ENCODE assay signal across 21 cellular contexts in the genomic region with DNA sequence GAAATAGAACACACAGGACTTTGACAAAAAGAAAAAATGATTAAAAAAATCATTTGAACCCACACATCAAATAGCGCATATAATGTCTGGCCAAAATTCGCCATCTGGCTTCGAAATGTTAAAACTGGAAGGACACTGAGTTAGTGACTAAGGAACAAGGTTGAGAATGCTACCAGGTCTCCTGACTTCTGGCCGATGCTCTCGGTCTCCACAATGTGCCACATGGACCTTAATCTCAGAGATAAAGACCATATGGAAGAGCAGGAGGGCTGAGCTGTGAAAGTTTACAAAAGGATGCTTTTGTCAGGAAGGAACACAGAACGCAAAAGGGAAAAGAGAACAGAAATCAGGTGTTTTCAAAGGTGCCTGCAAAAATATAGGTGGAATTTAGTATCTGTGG. TPM values are rescaled to one million over a fixed set of nuclear protein-coding genes. Genes with fewer than 3 reads are reported as not detected.
A peak's percentile ranks its signal among the peaks of the same experiment; 100 is the strongest.
DNase-seq lines count a peak whose midpoint lies in the region; ATAC-seq, FAIRE-seq and TF ChIP-seq lines count a peak whose summit lies in the region.
"Had no signal": no experiment of that assay in that cellular context is flagged by ENCODE, and none has a peak within 500 bp of the region (broad histone marks: within the 10 kb centered on the region; RNA-seq: fewer than 3 reads in every experiment).

No MANE protein-coding gene starts in this region.

- no peak overlapping the region for H3K4me3 Mint-ChIP-seq in activated CD4-positive, alpha-beta memory T cell treated with anti-CD3 and anti-CD28 coated beads, Interleukin-2, amount 10 ng/mL, durations not matched to agents 7 days and 5 days
- H3K4me3 Mint-ChIP-seq: CD14-positive monocyte; CD4-positive, alpha-beta memory T cell; CD4-positive, CD25-positive, alpha-beta regulatory T cell; CD8-positive, alpha-beta memory T cell had no signal

- 2% methylated on average over 6 of the region's 6 CpGs for WGBS in K562 (ENCODE audit: insufficient coverage, low coverage, missing lambda C conversion rate)

- FAIRE-seq in K562 (lab: Jason Lieb, UNC), result no peak
- FAIRE-seq: A204.1, GM12878, GM12892, GM18507 had no signal

- H3K27me3 Mint-ChIP-seq in activated CD4-positive, alpha-beta memory T cell treated with anti-CD3 and anti-CD28 coated beads, Interleukin-2, amount 10 ng/mL, durations not matched to agents 7 days and 5 days, result peaks cover 25% of the 10 kb centered on the region

- H3K9me3 Mint-ChIP-seq in activated CD4-positive, alpha-beta memory T cell treated with anti-CD3 and anti-CD28 coated beads, Interleukin-2, amount 10 ng/mL, durations not matched to agents 7 days and 5 days, result no peaks in the 10 kb centered on the region
- H3K9me3 Mint-ChIP-seq: CD4-positive, alpha-beta memory T cell; CD8-positive, alpha-beta memory T cell had no signal

- no peaks in the 10 kb centered on the region for H3K9me3 ChIP-seq in K562 (replicated peaks; ENCODE audit: control insufficient read depth, insufficient read depth, low read depth, low read length)
- H3K9me3 ChIP-seq: BE2C, BLaER1 had no signal

- ATAC-seq in K562 (no peak), HG03139 (IDR thresholded peaks at IDR 0.05; ENCODE audit: unreplicated experiment) (no peak)
- ATAC-seq: GM12878 had no signal

- DNase-seq in K562 (ENCODE audit: extremely low read depth in 1 of 4, low spot score in 3 of 4), result no peak
- DNase-seq in cerebellum (ENCODE audit: low spot score), result peak; percentile 27
- DNase-seq in activated CD4-positive, alpha-beta memory T cell treated with anti-CD3 and anti-CD28 coated beads, Interleukin-2, amount 10 ng/mL, durations not matched to agents 7 days and 5 days, result no peak
- no peak for DNase-seq in DMS153 (lab: John Stamatoyannopoulos, UW)
- DNase-seq: 8988T; ACHN; BE2C; CD4-positive, alpha-beta memory T cell; CD4-positive, CD25-positive, alpha-beta regulatory T cell; CD8-positive, alpha-beta memory T cell; COR-L47; DMS 273 treated with DMSO at 0.1 percent for 48 hours; DMS79 treated with DMSO at 0.1 percent for 48 hours; GDM1 had no signal

- TF ChIP-seq EP300 in K562 (IDR thresholded peaks at IDR 0.05; ENCODE audit: low read length), result no peak

- TF ChIP-seq RAD21 in K562 (CRISPR knock-in tag; conservative IDR thresholded peaks at IDR 0.05 in 1 of 2, IDR thresholded peaks at IDR 0.05 in 1 of 2), result no peak

- H3K27me3 ChIP-seq in K562 (ENCODE audit: control insufficient read depth in 2 of 2, insufficient read depth in 2 of 2, low read length in 2 of 2), result peaks cover 0 to 12% of the 10 kb centered on the region in 2 experiments; a peak in 2 of 5 replicates
- H3K27me3 ChIP-seq: BE2C, BLaER1 had no signal

- CTCF ChIA-PET in K562 (lab: Yijun Ruan, JAX; ENCODE audit: low intra/inter-chr PET ratio), result no interaction called here
- CTCF ChIA-PET in activated CD4-positive, alpha-beta memory T cell treated with anti-CD3 and anti-CD28 coated beads, Interleukin-2, amount 10 ng/mL, durations not matched to agents 7 days and 5 days (lab: Charles Lee), result no interaction called here

- H3K9me1 ChIP-seq in K562 (ENCODE audit: control insufficient read depth, insufficient read depth, low read length), result no peaks in the 10 kb centered on the region

- no peak overlapping the region for H2AFZ ChIP-seq in K562 (ENCODE audit: low read depth, low read length)

- H3K4me3 ChIP-seq in K562, result no peak overlapping the region
- H3K4me3 ChIP-seq: BLaER1, GM12878 had no signal

- no peaks in the 10 kb centered on the region for H3K36me3 Mint-ChIP-seq in activated CD4-positive, alpha-beta memory T cell treated with anti-CD3 and anti-CD28 coated beads, Interleukin-2, amount 10 ng/mL, durations not matched to agents 7 days and 5 days (ENCODE audit: low read depth)
- H3K36me3 Mint-ChIP-seq: CD14-positive monocyte; CD4-positive, alpha-beta memory T cell; CD4-positive, CD25-positive, alpha-beta regulatory T cell; CD8-positive, alpha-beta memory T cell had no signal

- in situ Hi-C loops in K562 (cut with MboI), result no loop called here

- H3K4me2 ChIP-seq in K562 (ENCODE audit: insufficient read depth, low read length), result no peak overlapping the region
- H3K4me2 ChIP-seq: BLaER1 had no signal

- no peak overlapping the region for H3K27ac Mint-ChIP-seq in activated CD4-positive, alpha-beta memory T cell treated with anti-CD3 and anti-CD28 coated beads, Interleukin-2, amount 10 ng/mL, durations not matched to agents 7 days and 5 days
- H3K27ac Mint-ChIP-seq: CD14-positive monocyte; CD4-positive, CD25-positive, alpha-beta regulatory T cell; CD8-positive, alpha-beta memory T cell had no signal

- no peaks in the 10 kb centered on the region for H3K36me3 ChIP-seq in K562 (ENCODE audit: control insufficient read depth, insufficient read depth, low read length)
- H3K36me3 ChIP-seq: BLaER1 had no signal

- no peaks in the 10 kb centered on the region for H3K4me1 ChIP-seq in K562 (replicated peaks in 1 of 2; ENCODE audit: control insufficient read depth in 2 of 2, insufficient read depth in 2 of 2, low read length in 2 of 2)
- H3K4me1 ChIP-seq: BE2C, BLaER1 had no signal

- no TSS peak for BruUV-seq in K562 (replicated peaks; lab: Mats Ljungman, UMichigan)

- POLR2A ChIA-PET in K562 (lab: Yijun Ruan, JAX), result interaction anchor here (1.1 kb wide), 1 partner anchor 8 kb away, joined by 3 read pairs; no protein-coding TSS in a partner anchor
- POLR2A ChIA-PET in activated CD4-positive, alpha-beta memory T cell treated with anti-CD3 and anti-CD28 coated beads, Interleukin-2, amount 10 ng/mL, durations not matched to agents 7 days and 5 days (lab: Charles Lee), result no interaction called here

- H3K4me1 Mint-ChIP-seq in activated CD4-positive, alpha-beta memory T cell treated with anti-CD3 and anti-CD28 coated beads, Interleukin-2, amount 10 ng/mL, durations not matched to agents 7 days and 5 days, result no peaks in the 10 kb centered on the region
- H3K4me1 Mint-ChIP-seq: CD14-positive monocyte; CD4-positive, alpha-beta memory T cell; CD4-positive, CD25-positive, alpha-beta regulatory T cell; CD8-positive, alpha-beta memory T cell had no signal

- no peak for TF ChIP-seq CTCF in K562 (IDR thresholded peaks at IDR 0.05 in 2 of 3, conservative IDR thresholded peaks at IDR 0.05 in 1 of 3; ENCODE audit: insufficient read depth in 2 of 3, low read depth in 1 of 3, low read length in 3 of 3)

- H3K79me2 ChIP-seq in K562 (ENCODE audit: control insufficient read depth, insufficient read depth, low read length), result no peaks in the 10 kb centered on the region

- TF ChIP-seq POLR2A in K562 (conservative IDR thresholded peaks at IDR 0.05), result no peak

- no peak overlapping the region for H3K27ac ChIP-seq in K562 (ENCODE audit: extremely low read depth, low read depth, low read length)
- H3K27ac ChIP-seq: BLaER1 had no signal

- no peaks in the 10 kb centered on the region; the same call in 1 of the 2 replicates for H4K20me1 ChIP-seq in K562 (replicated peaks; ENCODE audit: control insufficient read depth, insufficient read depth, low read length)
- H4K20me1 ChIP-seq: BLaER1 had no signal

- H3K9ac ChIP-seq in K562 (ENCODE audit: insufficient read depth in 1 of 2, low read depth in 2 of 2, low read length in 2 of 2), result no peak overlapping the region
- H3K9ac ChIP-seq: BLaER1 had no signal

- intact Hi-C loops in K562 (cut with micrococcal nuclease), result no loop called here

TF ChIP-seq in K562, 482 proteins besides CTCF, POLR2A, EP300 and RAD21:
- TF ChIP-seq, protein P1, sequence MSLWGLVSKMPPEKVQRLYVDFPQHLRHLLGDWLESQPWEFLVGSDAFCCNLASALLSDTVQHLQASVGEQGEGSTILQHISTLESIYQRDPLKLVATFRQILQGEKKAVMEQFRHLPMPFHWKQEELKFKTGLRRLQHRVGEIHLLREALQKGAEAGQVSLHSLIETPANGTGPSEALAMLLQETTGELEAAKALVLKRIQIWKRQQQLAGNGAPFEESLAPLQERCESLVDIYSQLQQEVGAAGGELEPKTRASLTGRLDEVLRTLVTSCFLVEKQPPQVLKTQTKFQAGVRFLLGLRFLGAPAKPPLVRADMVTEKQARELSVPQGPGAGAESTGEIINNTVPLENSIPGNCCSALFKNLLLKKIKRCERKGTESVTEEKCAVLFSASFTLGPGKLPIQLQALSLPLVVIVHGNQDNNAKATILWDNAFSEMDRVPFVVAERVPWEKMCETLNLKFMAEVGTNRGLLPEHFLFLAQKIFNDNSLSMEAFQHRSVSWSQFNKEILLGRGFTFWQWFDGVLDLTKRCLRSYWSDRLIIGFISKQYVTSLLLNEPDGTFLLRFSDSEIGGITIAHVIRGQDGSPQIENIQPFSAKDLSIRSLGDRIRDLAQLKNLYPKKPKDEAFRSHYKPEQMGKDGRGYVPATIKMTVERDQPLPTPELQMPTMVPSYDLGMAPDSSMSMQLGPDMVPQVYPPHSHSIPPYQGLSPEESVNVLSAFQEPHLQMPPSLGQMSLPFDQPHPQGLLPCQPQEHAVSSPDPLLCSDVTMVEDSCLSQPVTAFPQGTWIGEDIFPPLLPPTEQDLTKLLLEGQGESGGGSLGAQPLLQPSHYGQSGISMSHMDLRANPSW (CRISPR knock-in tag; IDR thresholded peaks at IDR 0.05), result no peak
- TF ChIP-seq ZNF316 (IDR thresholded peaks at IDR 0.05), result peak; percentile 36; the same call in 1 of the 2 replicates
TF ChIP-seq in K562: peak in this region for 1.

RNA-seq across cellular contexts. Expression of gene FAXC, which starts 54.7 kb away (rescaled TPM):
- total RNA-seq in K562 (2011; cell fraction: chromatin; rRNA removed; ENCODE audit: low replicate concordance), result 0.32 TPM in 1 of 2 replicates, not detected in the other
- total RNA-seq in K562 (2011; cell fraction: nucleolus; rRNA removed), result not detected in 2 replicates
- total RNA-seq in K562 (2011; cell fraction: nucleoplasm; rRNA removed), result 0.37 TPM in 1 of 2 replicates, not detected in the other
- total RNA-seq in K562 (2014; rRNA removed), result 0.04 TPM in 1 of 2 replicates, not detected in the other
- total RNA-seq in K562 (2014; rRNA removed; fragmentation: Illumina TruSeq; extraction: Trizol), result not detected in 2 replicates
- not detected in 2 replicates for total RNA-seq in K562 (2015; rRNA removed; fragmentation: Illumina TruSeq; extraction: Trizol)
- total RNA-seq in K562 (2021), result not detected in 2 replicates
- 0.40 TPM in 1 of 2 replicates, not detected in the other for polyA plus RNA-seq in K562 (2011; rRNA removed)
- 0.10 TPM in 1 of 2 replicates, not detected in the other for polyA plus RNA-seq in K562 (2011; cell fraction: cytosol; rRNA removed)
- 0.01 and 0.34 TPM in 2 replicates for polyA plus RNA-seq in K562 (2011; cell fraction: nucleus; rRNA removed)
- 0.17 and 0.18 TPM in 2 replicates for polyA plus RNA-seq in K562 (2012)
- polyA plus RNA-seq in K562 (2014; fragmentation: Illumina TruSeq; extraction: Trizol), result 0.06 and 0.22 TPM in 2 replicates
- polyA plus RNA-seq in K562 (2014; fragmentation: Nextera tagmentation; extraction: Ambion mirVana), result under 1 TPM; 0.13 to 0.14 TPM
- polyA plus RNA-seq in K562 (2014; rRNA removed), result 0.19 TPM in 1 of 2 replicates, not detected in the other
- 0.03 and 0.35 TPM in 2 replicates for polyA minus RNA-seq in K562 (2011; rRNA and poly(A)+ RNA removed)
- not detected in 2 replicates for polyA minus RNA-seq in K562 (2011; cell fraction: cytosol; rRNA and poly(A)+ RNA removed)
- polyA minus RNA-seq in K562 (2011; cell fraction: nucleus; rRNA and poly(A)+ RNA removed), result 0.11 TPM in 1 of 2 replicates, not detected in the other
- 36.3 TPM for total RNA-seq in cerebellum
- under 1 TPM; 0.23 to 0.38 TPM for total RNA-seq in activated CD4-positive, alpha-beta memory T cell treated with anti-CD3 and anti-CD28 coated beads, Interleukin-2, amount 10 ng/mL, durations not matched to agents 7 days and 5 days
- total RNA-seq: CD4-positive, alpha-beta memory T cell; CD4-positive, CD25-positive, alpha-beta regulatory T cell; CD8-positive, alpha-beta memory T cell; GM12878 had no signal
- polyA plus RNA-seq: CD14-positive monocyte; CD4-positive, alpha-beta memory T cell; CD4-positive, CD25-positive, alpha-beta regulatory T cell; CD8-positive, alpha-beta memory T cell; GM12878 had no signal

Comparison
In these comparisons a context has a peak if more than half of its experiments do, and no peak if none do; other contexts are left out.
1. RNA of gene FAXC, which starts 54.7 kb away (total RNA-seq): 36.3 TPM in cerebellum (single experiment); 0.23 to 0.38 TPM in activated CD4-positive, alpha-beta memory T cell treated with anti-CD3 and anti-CD28 coated beads, Interleukin-2, amount 10 ng/mL, durations not matched to agents 7 days and 5 days and 0.04 to 0.37 TPM in K562; every median in the first group is over 10 times any median in the second.